ENCODE assay signal across 11 cellular contexts in the genomic region with DNA sequence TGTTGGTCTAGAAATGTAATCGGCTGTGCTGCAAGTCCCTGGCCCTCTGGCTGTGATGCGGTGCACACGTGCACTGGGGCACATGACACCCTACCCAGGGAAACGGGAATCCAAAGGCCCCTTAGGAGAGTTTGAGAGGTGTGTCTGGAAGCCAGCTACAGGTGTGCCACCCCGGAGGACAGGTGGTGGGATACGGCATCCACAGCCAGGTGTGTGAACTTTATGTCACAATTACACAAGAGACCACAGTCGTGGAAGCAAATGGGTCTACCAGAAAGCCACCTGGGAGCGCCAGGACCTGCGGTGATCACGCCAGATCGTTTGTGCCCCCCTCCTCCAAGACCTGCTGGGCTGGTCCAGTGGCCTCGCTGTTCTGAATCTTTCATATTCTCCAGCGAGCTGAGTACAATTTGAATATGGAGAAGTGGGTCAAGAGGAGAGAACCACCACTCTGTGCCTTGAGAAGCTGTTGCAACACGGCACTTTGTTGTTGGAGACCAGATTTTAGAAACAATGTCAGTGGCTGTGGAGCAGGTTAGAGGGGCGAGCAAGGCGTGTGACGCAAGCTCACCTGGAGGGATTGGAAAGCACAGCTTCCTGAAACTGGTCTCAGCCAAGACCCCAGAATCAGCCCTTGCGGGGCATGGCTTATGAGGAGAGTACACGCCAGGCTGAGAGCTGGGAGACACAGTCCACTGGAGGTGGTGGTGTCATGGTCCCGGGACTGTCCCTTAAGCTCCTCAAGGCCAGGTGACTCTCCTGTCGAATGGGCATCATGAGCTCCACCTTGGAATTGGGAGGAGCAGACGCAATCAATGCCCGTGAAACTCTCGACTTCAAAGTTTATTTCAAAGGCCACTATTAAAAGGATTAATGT.
"Had no signal": no experiment of that assay in that cellular context is flagged by ENCODE, and none has a peak within 500 bp of the region (broad histone marks: within the 10 kb centered on the region; RNA-seq: fewer than 3 reads in every experiment).

No MANE protein-coding gene starts in this region.

- H3K36me3 ChIP-seq: tibial nerve had no signal

- ATAC-seq: activated CD4-positive, CD25-positive, alpha-beta regulatory T cell treated with anti-CD3 and anti-CD28 coated beads, Interleukin-2, amount 50 U/mL, for 24 hours; esophagus mucosa; naive thymus-derived CD4-positive, alpha-beta T cell; right cardiac atrium; stimulated activated effector memory CD8-positive, alpha-beta T cell treated with anti-CD3 and anti-CD28 coated beads, Interleukin-12 subunit alpha, Interleukin-12 subunit beta, amount 100 ng/mL, for 72 hours had no signal

- H3K4me3 ChIP-seq: dorsolateral prefrontal cortex, smooth muscle cell, tibial nerve had no signal

- H3K27ac ChIP-seq: dorsolateral prefrontal cortex, tibial nerve had no signal

- DNase-seq: activated effector memory CD4-positive, alpha-beta T cell treated with Interleukin-2 at 50 U/mL for 16 hours; amniotic stem cell; hippocampal formation; naive thymus-derived CD4-positive, alpha-beta T cell; right cardiac atrium had no signal
